In genomic region chr22:25754527-25755202, GRCh38 we compare ENCODE assay signal across 14 cellular contexts. TPM values are rescaled to one million over a fixed set of nuclear protein-coding genes. Genes with fewer than 3 reads are reported as not detected.
DNase-seq lines count a peak whose midpoint lies in the region; ATAC-seq and TF ChIP-seq lines count a peak whose summit lies in the region.
"Had no signal": no experiment of that assay in that cellular context is flagged by ENCODE, and none has a peak within 500 bp of the region (broad histone marks: within the 10 kb centered on the region; RNA-seq: fewer than 3 reads in every experiment).

No MANE protein-coding gene starts in this region.

- no peak overlapping the region for H3K4me2 ChIP-seq in MM.1S (ENCODE audit: low read depth, low read length)

- H3K4me3 ChIP-seq in breast epithelium (no peak overlapping the region), MM.1S (ENCODE audit: low read length) (no peak overlapping the region)
- H3K4me3 ChIP-seq: ovary had no signal

- no peaks in the 10 kb centered on the region for H3K9me3 ChIP-seq in breast epithelium
- H3K9me3 ChIP-seq in MM.1S (replicated peaks; ENCODE audit: insufficient read depth, low read length): no peaks in the 10 kb centered on the region
- H3K9me3 ChIP-seq: ovary had no signal

- no peaks in the 10 kb centered on the region for H4K20me1 ChIP-seq in MM.1S (ENCODE audit: insufficient read depth, low read length)

- H3K4me1 Mint-ChIP-seq in MCF 10A (ENCODE audit: insufficient read depth, unreplicated experiment): peaks cover 30% of the 10 kb centered on the region
- H3K4me1 Mint-ChIP-seq in chondrocyte (ENCODE audit: low read depth): peaks cover 30% of the 10 kb centered on the region
- peaks cover 41% of the 10 kb centered on the region for H3K4me1 Mint-ChIP-seq in activated CD4-positive, alpha-beta memory T cell treated with anti-CD3 and anti-CD28 coated beads, Interleukin-2, amount 10 ng/mL, durations not matched to agents 7 days and 5 days

- TF ChIP-seq CTCF in MCF 10A (IDR thresholded peaks at IDR 0.05; ENCODE audit: unreplicated experiment): no peak
- no peak for TF ChIP-seq CTCF in breast epithelium (IDR thresholded peaks at IDR 0.05)
- no peak for TF ChIP-seq CTCF in chondrocyte (IDR thresholded peaks at IDR 0.05)
- TF ChIP-seq CTCF in MM.1S (IDR thresholded peaks at IDR 0.05; ENCODE audit: low read length): no peak

- no peaks in the 10 kb centered on the region for H3K27me3 ChIP-seq in breast epithelium
- peaks cover 9% of the 10 kb centered on the region for H3K27me3 ChIP-seq in MM.1S (replicated peaks; ENCODE audit: insufficient read depth, low read length)
- H3K27me3 ChIP-seq: ovary had no signal

- peak; percentile 11 for DNase-seq in MCF 10A (ENCODE audit: unreplicated experiment)
- DNase-seq in breast epithelium (ENCODE audit: low spot score in 2 of 2): no peak
- DNase-seq in chondrocyte (ENCODE audit: low spot score): no peak
- DNase-seq in lung microvascular endothelial cell (ENCODE audit: low read depth in 2 of 2): peak; percentile 55 to 95
- no peak for DNase-seq in activated CD4-positive, alpha-beta memory T cell treated with anti-CD3 and anti-CD28 coated beads, Interleukin-2, amount 10 ng/mL, durations not matched to agents 7 days and 5 days
- DNase-seq in MM.1S: no peak
- no peak for DNase-seq in stimulated activated naive CD4-positive, alpha-beta T cell treated with Interleukin-2 at 50 U/mL for 16 hours (lab: John Stamatoyannopoulos, UW)
- DNase-seq: activated naive CD8-positive, alpha-beta T cell treated with anti-CD3 and anti-CD28 coated beads for 36 hours; NCI-H1105; T-helper 2 cell had no signal

- H3K9me3 Mint-ChIP-seq in MCF 10A (ENCODE audit: unreplicated experiment): no peaks in the 10 kb centered on the region
- H3K9me3 Mint-ChIP-seq in chondrocyte (ENCODE audit: low read depth): no peaks in the 10 kb centered on the region
- H3K9me3 Mint-ChIP-seq in activated CD4-positive, alpha-beta memory T cell treated with anti-CD3 and anti-CD28 coated beads, Interleukin-2, amount 10 ng/mL, durations not matched to agents 7 days and 5 days: peaks cover 3% of the 10 kb centered on the region
- H3K9me3 Mint-ChIP-seq: activated naive CD8-positive, alpha-beta T cell treated with anti-CD3 and anti-CD28 coated beads for 36 hours; type B pancreatic cell had no signal

- CTCF ChIA-PET in MCF 10A (lab: Yijun Ruan, JAX): interaction anchor here (2.6 kb wide), 1 partner anchor 18 kb away, joined by 10 read pairs; no protein-coding TSS in a partner anchor
- CTCF ChIA-PET in activated CD4-positive, alpha-beta memory T cell treated with anti-CD3 and anti-CD28 coated beads, Interleukin-2, amount 10 ng/mL, durations not matched to agents 7 days and 5 days (lab: Charles Lee): interaction anchor here (0.9 to 1.6 kb wide), 2 partner anchors 8 to 20 kb away, joined by 3 to 4 read pairs; no protein-coding TSS in a partner anchor

- H3K36me3 ChIP-seq in breast epithelium: no peaks in the 10 kb centered on the region
- H3K36me3 ChIP-seq in MM.1S (replicated peaks; ENCODE audit: insufficient read depth, low read length): no peaks in the 10 kb centered on the region
- H3K36me3 ChIP-seq: ovary had no signal

- POLR2A ChIA-PET in MCF 10A (lab: Yijun Ruan, JAX): no interaction called here
- POLR2A ChIA-PET in activated CD4-positive, alpha-beta memory T cell treated with anti-CD3 and anti-CD28 coated beads, Interleukin-2, amount 10 ng/mL, durations not matched to agents 7 days and 5 days (lab: Charles Lee): no interaction called here

- H3K27me3 Mint-ChIP-seq in MCF 10A (ENCODE audit: insufficient read depth, unreplicated experiment) (no peaks in the 10 kb centered on the region), chondrocyte (ENCODE audit: low read depth) (no peaks in the 10 kb centered on the region)
- peaks cover 2% of the 10 kb centered on the region for H3K27me3 Mint-ChIP-seq in activated CD4-positive, alpha-beta memory T cell treated with anti-CD3 and anti-CD28 coated beads, Interleukin-2, amount 10 ng/mL, durations not matched to agents 7 days and 5 days
- H3K27me3 Mint-ChIP-seq: activated naive CD8-positive, alpha-beta T cell treated with anti-CD3 and anti-CD28 coated beads for 36 hours had no signal

- no peaks in the 10 kb centered on the region for H3K36me3 Mint-ChIP-seq in MCF 10A (ENCODE audit: insufficient read depth, unreplicated experiment)
- H3K36me3 Mint-ChIP-seq in chondrocyte (ENCODE audit: low read depth): no peaks in the 10 kb centered on the region
- peaks cover 16% of the 10 kb centered on the region for H3K36me3 Mint-ChIP-seq in activated CD4-positive, alpha-beta memory T cell treated with anti-CD3 and anti-CD28 coated beads, Interleukin-2, amount 10 ng/mL, durations not matched to agents 7 days and 5 days (ENCODE audit: low read depth)
- H3K36me3 Mint-ChIP-seq: activated naive CD8-positive, alpha-beta T cell treated with anti-CD3 and anti-CD28 coated beads for 36 hours; type B pancreatic cell had no signal

- H3K4me1 ChIP-seq in breast epithelium (no peaks in the 10 kb centered on the region), MM.1S (ENCODE audit: low read length) (no peaks in the 10 kb centered on the region)

- no TSS peak for BruUV-seq in MCF 10A (replicated peaks; lab: Mats Ljungman, UMichigan)

- H3K9me2 ChIP-seq in MM.1S (replicated peaks; ENCODE audit: insufficient read depth, low read length): no peaks in the 10 kb centered on the region

- TF ChIP-seq POLR2A in breast epithelium (IDR thresholded peaks at IDR 0.05): no peak

- no peak overlapping the region for H3K27ac Mint-ChIP-seq in MCF 10A (ENCODE audit: low read depth, unreplicated experiment)
- H3K27ac Mint-ChIP-seq in chondrocyte (ENCODE audit: unreplicated experiment): peak overlapping the region; percentile 79
- no peak overlapping the region for H3K27ac Mint-ChIP-seq in activated CD4-positive, alpha-beta memory T cell treated with anti-CD3 and anti-CD28 coated beads, Interleukin-2, amount 10 ng/mL, durations not matched to agents 7 days and 5 days
- H3K27ac Mint-ChIP-seq: activated naive CD8-positive, alpha-beta T cell treated with anti-CD3 and anti-CD28 coated beads for 36 hours; type B pancreatic cell had no signal

- intact Hi-C loops in MCF 10A (cut with micrococcal nuclease): no loop called here
- intact Hi-C loops in breast epithelium (cut with DNase I; ENCODE audit: low total_unique reads): no loop called here

- H3K9ac ChIP-seq in MM.1S (ENCODE audit: low read length): no peak overlapping the region

- no peak overlapping the region for H2AFZ ChIP-seq in MM.1S (ENCODE audit: low read length)

- no peaks in the 10 kb centered on the region for H3F3A ChIP-seq in MM.1S (ENCODE audit: insufficient read depth, low read length)

- no peak overlapping the region for H3K4me3 Mint-ChIP-seq in MCF 10A (ENCODE audit: unreplicated experiment)
- no peak overlapping the region for H3K4me3 Mint-ChIP-seq in chondrocyte (ENCODE audit: unreplicated experiment)
- no peak overlapping the region for H3K4me3 Mint-ChIP-seq in activated CD4-positive, alpha-beta memory T cell treated with anti-CD3 and anti-CD28 coated beads, Interleukin-2, amount 10 ng/mL, durations not matched to agents 7 days and 5 days
- H3K4me3 Mint-ChIP-seq: activated naive CD8-positive, alpha-beta T cell treated with anti-CD3 and anti-CD28 coated beads for 36 hours; type B pancreatic cell had no signal

- H3K79me2 ChIP-seq in MM.1S (ENCODE audit: low read length): no peaks in the 10 kb centered on the region

- H3K27ac ChIP-seq in breast epithelium (no peak overlapping the region), MM.1S (ENCODE audit: low read length) (no peak overlapping the region)
- H3K27ac ChIP-seq: epithelial cell of prostate, ovary had no signal

- ATAC-seq in GM21723 (IDR thresholded peaks at IDR 0.05; ENCODE audit: unreplicated experiment): no peak

RNA-seq across cellular contexts. Expression of gene MYO18B, which starts 12.7 kb away (rescaled TPM):
- 0.07 TPM in 1 of 2 replicates, not detected in the other for total RNA-seq in MCF 10A (2022)
- total RNA-seq in breast epithelium: under 1 TPM; under 0.01 to 0.16 (median 0.15) TPM
- total RNA-seq in chondrocyte: 0.10 to 0.20 TPM in 2 of 3 replicates, not detected in the other
- total RNA-seq in lung microvascular endothelial cell: not detected in 2 replicates
- total RNA-seq in activated CD4-positive, alpha-beta memory T cell treated with anti-CD3 and anti-CD28 coated beads, Interleukin-2, amount 10 ng/mL, durations not matched to agents 7 days and 5 days: 1 to 10 TPM; 1.6 to 2.0 TPM

Comparison
In these comparisons a context has a peak if more than half of its experiments do, and no peak if none do; other contexts are left out.
1. DNase-seq: peak in MCF 10A (single experiment) and lung microvascular endothelial cell (2 of 2); none in breast epithelium (0 of 2), chondrocyte (single experiment), activated CD4-positive, alpha-beta memory T cell treated with anti-CD3 and anti-CD28 coated beads, Interleukin-2, amount 10 ng/mL, durations not matched to agents 7 days and 5 days (single experiment), MM.1S (single experiment) and stimulated activated naive CD4-positive, alpha-beta T cell treated with Interleukin-2 at 50 U/mL for 16 hours (single experiment).